ENCODE assay signal across 29 cellular contexts in genomic region chr20:9348316-9348715, GRCh38.
"Had no signal": no experiment of that assay in that cellular context is flagged by ENCODE, and none has a peak within 500 bp of the region (broad histone marks: within the 10 kb centered on the region; RNA-seq: fewer than 3 reads in every experiment).

No MANE protein-coding gene starts in this region.

- H3K36me3 Mint-ChIP-seq: activated CD4-positive, alpha-beta memory T cell treated with anti-CD3 and anti-CD28 coated beads for 36 hours; activated naive CD8-positive, alpha-beta T cell treated with anti-CD3 and anti-CD28 coated beads for 36 hours; immature natural killer cell; naive thymus-derived CD8-positive, alpha-beta T cell had no signal

- H3K36me3 ChIP-seq: ascending aorta, brain microvascular endothelial cell, thoracic aorta, uterus had no signal

- H3K4me3 ChIP-seq: ascending aorta, heart left ventricle, thoracic aorta, uterus had no signal

- H3K4me1 Mint-ChIP-seq: activated CD4-positive, alpha-beta T cell treated with anti-CD3 and anti-CD28 coated beads, Interleukin-2, amount 10 ng/mL, durations not matched to agents 24 days and 14 days; activated naive CD8-positive, alpha-beta T cell treated with anti-CD3 and anti-CD28 coated beads for 36 hours; immature natural killer cell; naive thymus-derived CD8-positive, alpha-beta T cell had no signal

- H3K27ac Mint-ChIP-seq: activated CD4-positive, alpha-beta memory T cell treated with anti-CD3 and anti-CD28 coated beads for 36 hours; activated CD4-positive, alpha-beta T cell treated with anti-CD3 and anti-CD28 coated beads, Interleukin-2, amount 10 ng/mL, durations not matched to agents 24 days and 14 days; activated naive CD4-positive, alpha-beta T cell treated with anti-CD3 and anti-CD28 coated beads for 36 hours; activated naive CD8-positive, alpha-beta T cell treated with anti-CD3 and anti-CD28 coated beads for 36 hours; activated T-helper 1 cell treated with anti-CD3 and anti-CD28 coated beads, Interleukin-12 subunit alpha, Interleukin-12 subunit beta, Interleukin-2, Interleukin-4 antibody, amounts not matched to agents 30 ng/mL and 10 ng/mL and 1 ng/mL, durations not matched to agents 14 hours and 24 hours and 36 hours; immature natural killer cell; naive thymus-derived CD8-positive, alpha-beta T cell had no signal

- DNase-seq: activated CD4-positive, alpha-beta memory T cell treated with anti-CD3 and anti-CD28 coated beads for 36 hours; activated CD4-positive, alpha-beta T cell treated with anti-CD3 and anti-CD28 coated beads, Interleukin-2, amount 10 ng/mL, durations not matched to agents 24 days and 14 days; activated CD8-positive, alpha-beta memory T cell treated with anti-CD3 and anti-CD28 coated beads, Interleukin-2, amount 50 U/mL, for 4 hours; activated effector memory CD4-positive, alpha-beta T cell treated with anti-CD3 and anti-CD28 coated beads, Interleukin-2, amount 50 U/mL, for 16 hours; activated naive CD4-positive, alpha-beta T cell treated with anti-CD3 and anti-CD28 coated beads for 36 hours; activated naive CD8-positive, alpha-beta T cell treated with anti-CD3 and anti-CD28 coated beads for 36 hours; activated T-cell treated with anti-CD3 and anti-CD28 coated beads, Interleukin-2, amount 50 U/mL, for 1 hour; brain microvascular endothelial cell; caudate nucleus; foreskin fibroblast; heart left ventricle; hypothalamus; immature natural killer cell; kidney; left colon; naive thymus-derived CD8-positive, alpha-beta T cell; posterior cingulate gyrus; right cardiac atrium; stimulated activated CD4-positive, alpha-beta T cell treated with anti-CD3 and anti-CD28 coated beads, Interleukin-2, amount 100 ng/mL, for 48 hours; stimulated activated naive CD4-positive, alpha-beta T cell treated with Interleukin-2 at 50 U/mL for 16 hours; trophoblast cell; uterus had no signal

- H3K4me1 ChIP-seq: uterus had no signal

- H3K27me3 Mint-ChIP-seq: activated CD4-positive, alpha-beta memory T cell treated with anti-CD3 and anti-CD28 coated beads for 36 hours; activated CD4-positive, alpha-beta T cell treated with anti-CD3 and anti-CD28 coated beads, Interleukin-2, amount 10 ng/mL, durations not matched to agents 24 days and 14 days; naive thymus-derived CD8-positive, alpha-beta T cell had no signal

- H3K27ac ChIP-seq: ascending aorta, brain microvascular endothelial cell, heart left ventricle, thoracic aorta, uterus, VCaP had no signal

- H3K9me3 ChIP-seq: ascending aorta, heart left ventricle, thoracic aorta, uterus had no signal

- H3K9me3 Mint-ChIP-seq: activated CD4-positive, alpha-beta memory T cell treated with anti-CD3 and anti-CD28 coated beads for 36 hours; activated CD4-positive, alpha-beta T cell treated with anti-CD3 and anti-CD28 coated beads, Interleukin-2, amount 10 ng/mL, durations not matched to agents 24 days and 14 days; activated naive CD4-positive, alpha-beta T cell treated with anti-CD3 and anti-CD28 coated beads for 36 hours; activated naive CD8-positive, alpha-beta T cell treated with anti-CD3 and anti-CD28 coated beads for 36 hours; activated T-helper 1 cell treated with anti-CD3 and anti-CD28 coated beads, Interleukin-12 subunit alpha, Interleukin-12 subunit beta, Interleukin-2, Interleukin-4 antibody, amounts not matched to agents 30 ng/mL and 10 ng/mL and 1 ng/mL, durations not matched to agents 14 hours and 24 hours and 36 hours; naive thymus-derived CD8-positive, alpha-beta T cell had no signal

- ATAC-seq: activated CD4-positive, CD25-positive, alpha-beta regulatory T cell treated with anti-CD3 and anti-CD28 coated beads, Interleukin-2, amount 50 U/mL, for 24 hours; esophagus mucosa; heart left ventricle; left colon; naive thymus-derived CD8-positive, alpha-beta T cell; right cardiac atrium had no signal

- H3K4me3 Mint-ChIP-seq: activated CD4-positive, alpha-beta memory T cell treated with anti-CD3 and anti-CD28 coated beads for 36 hours; activated CD4-positive, alpha-beta T cell treated with anti-CD3 and anti-CD28 coated beads, Interleukin-2, amount 10 ng/mL, durations not matched to agents 24 days and 14 days; activated naive CD4-positive, alpha-beta T cell treated with anti-CD3 and anti-CD28 coated beads for 36 hours; activated naive CD8-positive, alpha-beta T cell treated with anti-CD3 and anti-CD28 coated beads for 36 hours; activated T-helper 1 cell treated with anti-CD3 and anti-CD28 coated beads, Interleukin-12 subunit alpha, Interleukin-12 subunit beta, Interleukin-2, Interleukin-4 antibody, amounts not matched to agents 30 ng/mL and 10 ng/mL and 1 ng/mL, durations not matched to agents 14 hours and 24 hours and 36 hours; immature natural killer cell; naive thymus-derived CD8-positive, alpha-beta T cell had no signal

- FAIRE-seq: kidney, TTC549 had no signal

- H3K27me3 ChIP-seq: ascending aorta, brain microvascular endothelial cell, heart left ventricle, uterus had no signal
